In the genomic region with DNA sequence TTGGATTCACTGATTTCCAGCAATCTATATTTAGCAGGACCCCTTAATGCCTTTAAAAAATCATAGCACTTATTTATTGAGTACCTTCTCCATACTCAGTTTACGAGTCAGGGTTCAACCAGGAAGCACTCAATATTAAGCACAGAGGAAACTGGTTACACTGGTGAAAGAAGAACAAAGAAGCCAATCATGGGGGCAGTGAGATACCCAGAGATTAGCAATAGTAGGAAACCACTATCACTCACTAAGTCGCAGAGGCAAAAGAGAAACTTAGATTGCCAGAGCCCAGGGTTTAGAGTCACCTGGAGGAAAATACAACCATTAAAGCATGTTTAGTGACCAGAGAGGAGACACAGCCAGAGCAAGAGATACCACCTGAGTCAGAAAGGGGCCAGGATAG, we compare ENCODE assay signal across 29 cellular contexts.
"Had no signal": no experiment of that assay in that cellular context is flagged by ENCODE, and none has a peak within 500 bp of the region (broad histone marks: within the 10 kb centered on the region; RNA-seq: fewer than 3 reads in every experiment).

No MANE protein-coding gene starts in this region.

- H3K4me3 ChIP-seq: coronary artery, esophagus squamous epithelium, heart right ventricle, lower lobe of right lung, right atrium auricular region, sigmoid colon, testis, tibial artery, upper lobe of left lung had no signal

- H3K36me3 Mint-ChIP-seq: immature natural killer cell; naive thymus-derived CD8-positive, alpha-beta T cell; stimulated activated memory B cell treated with anti-CD40 and anti-IgM and Interleukin-4, amounts not matched to agents 10 μg/mL and 1 μg/mL and 100 μg/mL, for 72 hours had no signal

- H3K79me2 ChIP-seq: parathyroid adenoma had no signal

- DNase-seq: dermis blood vessel endothelial cell; effector memory CD8-positive, alpha-beta T cell; erythroblast; esophagus squamous epithelium; foreskin melanocyte; glutamatergic neuron; heart right ventricle; hypothalamus; immature natural killer cell; islet precursor cell; kidney glomerular epithelial cell; left ventricle myocardium superior; lower lobe of right lung; naive thymus-derived CD8-positive, alpha-beta T cell; sigmoid colon; stimulated activated CD4-positive, alpha-beta T cell treated with anti-CD3 and anti-CD28 coated beads, Interleukin-4, amount 100 ng/mL, for 4 hours; stimulated activated naive CD8-positive, alpha-beta T cell treated with anti-CD3 and anti-CD28 coated beads, Interleukin-15, Interleukin-2, amounts not matched to agents 100 U/mL and 50 U/mL, for 24 hours; substantia nigra; testis; tibial artery; upper lobe of left lung had no signal

- H3K9me3 Mint-ChIP-seq: effector memory CD8-positive, alpha-beta T cell; stimulated activated memory B cell treated with anti-CD40 and anti-IgM and Interleukin-4, amounts not matched to agents 10 μg/mL and 1 μg/mL and 100 μg/mL, for 72 hours had no signal

- H3K4me1 Mint-ChIP-seq: naive thymus-derived CD8-positive, alpha-beta T cell; stimulated activated memory B cell treated with anti-CD40 and anti-IgM and Interleukin-4, amounts not matched to agents 10 μg/mL and 1 μg/mL and 100 μg/mL, for 72 hours had no signal

- H3K27ac ChIP-seq: coronary artery, esophagus squamous epithelium, heart right ventricle, lower lobe of right lung, neutrophil, parathyroid adenoma, right atrium auricular region, sigmoid colon, testis, tibial artery, upper lobe of left lung had no signal

- H3K4me3 Mint-ChIP-seq: effector memory CD8-positive, alpha-beta T cell; immature natural killer cell; naive thymus-derived CD8-positive, alpha-beta T cell; stimulated activated memory B cell treated with anti-CD40 and anti-IgM and Interleukin-4, amounts not matched to agents 10 μg/mL and 1 μg/mL and 100 μg/mL, for 72 hours had no signal

- H3K27me3 ChIP-seq: esophagus squamous epithelium, heart right ventricle, neutrophil, right atrium auricular region, sigmoid colon, testis, tibial artery, upper lobe of left lung had no signal

- H3K27ac Mint-ChIP-seq: effector memory CD8-positive, alpha-beta T cell; naive thymus-derived CD8-positive, alpha-beta T cell; progenitor cell of endocrine pancreas; stimulated activated memory B cell treated with anti-CD40 and anti-IgM and Interleukin-4, amounts not matched to agents 10 μg/mL and 1 μg/mL and 100 μg/mL, for 72 hours had no signal

- H2AFZ ChIP-seq: parathyroid adenoma had no signal

- FAIRE-seq: endometrium, urothelium cell line had no signal

- H3K36me3 ChIP-seq: esophagus squamous epithelium, heart right ventricle, lower lobe of right lung, neutrophil, right atrium auricular region, sigmoid colon, tibial artery, upper lobe of left lung had no signal

- H3K9me3 ChIP-seq: esophagus squamous epithelium, heart right ventricle, lower lobe of right lung, neutrophil, right atrium auricular region, sigmoid colon, testis, tibial artery, upper lobe of left lung had no signal

- H3K9ac ChIP-seq: parathyroid adenoma had no signal

- H3K4me1 ChIP-seq: heart right ventricle, lower lobe of right lung, parathyroid adenoma, right atrium auricular region, sigmoid colon, testis, tibial artery, upper lobe of left lung had no signal

- ATAC-seq: effector memory CD8-positive, alpha-beta T cell; heart right ventricle; left ventricle myocardium superior; lower lobe of right lung; naive thymus-derived CD8-positive, alpha-beta T cell; stimulated activated memory B cell treated with anti-CD40 and anti-IgM and Interleukin-4, amounts not matched to agents 10 μg/mL and 1 μg/mL and 100 μg/mL, for 72 hours; stimulated activated naive CD8-positive, alpha-beta T cell treated with anti-CD3 and anti-CD28 coated beads, Interleukin-15, Interleukin-2, amounts not matched to agents 100 U/mL and 50 U/mL, for 24 hours had no signal
